22 cellular contexts compared by ENCODE assay signal in genomic region chr2:130848518-130849210, GRCh38. TPM values are rescaled to one million over a fixed set of nuclear protein-coding genes. Genes with fewer than 3 reads are reported as not detected.
DNase-seq lines count a peak whose midpoint lies in the region; ATAC-seq and TF ChIP-seq lines count a peak whose summit lies in the region.
"Had no signal": no experiment of that assay in that cellular context is flagged by ENCODE, and none has a peak within 500 bp of the region (broad histone marks: within the 10 kb centered on the region; RNA-seq: fewer than 3 reads in every experiment).

No MANE protein-coding gene starts in this region.

- H4K20me1 ChIP-seq in OCI-LY3 (ENCODE audit: insufficient read depth, low read length), result no peaks in the 10 kb centered on the region
- H4K20me1 ChIP-seq in osteoblast (ENCODE audit: insufficient read depth, low read length), result no peaks in the 10 kb centered on the region

- no peak overlapping the region for H3K4me2 ChIP-seq in OCI-LY3 (ENCODE audit: low read length)
- H3K4me2 ChIP-seq in osteoblast (ENCODE audit: insufficient read depth, low read length), result no peak overlapping the region
- H3K4me2 ChIP-seq: KMS-11 had no signal

- H3K36me3 ChIP-seq in OCI-LY3 (replicated peaks; ENCODE audit: low read depth, low read length), result no peaks in the 10 kb centered on the region
- H3K36me3 ChIP-seq in osteoblast (ENCODE audit: insufficient read depth, low read length), result no peaks in the 10 kb centered on the region
- H3K36me3 ChIP-seq: SJSA1 had no signal

- no peaks in the 10 kb centered on the region for H3K4me1 Mint-ChIP-seq in chondrocyte (ENCODE audit: low read depth)

- H3K4me3 ChIP-seq in right cardiac atrium (ENCODE audit: low read length) (no peak overlapping the region), OCI-LY3 (ENCODE audit: low read length) (no peak overlapping the region), osteoblast (ENCODE audit: insufficient read depth, low read length) (no peak overlapping the region)
- H3K4me3 ChIP-seq: SJSA1 had no signal

- no peak overlapping the region for H3K27ac Mint-ChIP-seq in chondrocyte (ENCODE audit: unreplicated experiment)
- H3K27ac Mint-ChIP-seq: CD4-positive, alpha-beta T cell had no signal

- H3K27me3 ChIP-seq in right cardiac atrium (ENCODE audit: control insufficient read depth, insufficient read depth) (no peaks in the 10 kb centered on the region), OCI-LY3 (ENCODE audit: low read depth, low read length) (no peaks in the 10 kb centered on the region), osteoblast (ENCODE audit: insufficient read depth, low read length) (no peaks in the 10 kb centered on the region)
- H3K27me3 ChIP-seq: SJSA1 had no signal

- no peak for ATAC-seq in right cardiac atrium
- ATAC-seq in left cardiac atrium, result no peak
- no peak for ATAC-seq in HG02885 (IDR thresholded peaks at IDR 0.05; ENCODE audit: poor library complexity, unreplicated experiment)

- H3K4me1 ChIP-seq in right cardiac atrium (ENCODE audit: control insufficient read depth, insufficient read depth, low read length), result no peaks in the 10 kb centered on the region
- no peaks in the 10 kb centered on the region for H3K4me1 ChIP-seq in OCI-LY3 (ENCODE audit: low read length)
- H3K4me1 ChIP-seq in osteoblast (ENCODE audit: insufficient read depth, low read length), result no peaks in the 10 kb centered on the region
- H3K4me1 ChIP-seq: SJSA1 had no signal

- 80% methylated on average over 12 of the region's 12 CpGs for WGBS in right cardiac atrium

- H3K36me3 Mint-ChIP-seq in chondrocyte (ENCODE audit: low read depth), result no peaks in the 10 kb centered on the region

- H3K9ac ChIP-seq in OCI-LY3 (ENCODE audit: low read length), result no peak overlapping the region
- H3K9ac ChIP-seq: KMS-11 had no signal

- H3K9me3 Mint-ChIP-seq in chondrocyte (ENCODE audit: low read depth), result no peaks in the 10 kb centered on the region
- H3K9me3 Mint-ChIP-seq: CD4-positive, alpha-beta T cell; H9 had no signal

- H2AFZ ChIP-seq in OCI-LY3 (ENCODE audit: low read depth, low read length) (no peak overlapping the region), osteoblast (ENCODE audit: low read length) (no peak overlapping the region)

- H3K4me3 Mint-ChIP-seq in chondrocyte (ENCODE audit: unreplicated experiment), result no peak overlapping the region
- H3K4me3 Mint-ChIP-seq: CD4-positive, alpha-beta T cell; H9 had no signal

- intact Hi-C loops in right cardiac atrium (cut with DNase I) (no loop called here), left cardiac atrium (cut with DNase I) (no loop called here)

- peak; percentile 12; the same call in 1 of the 2 replicates for TF ChIP-seq CTCF in OCI-LY3 (IDR thresholded peaks at IDR 0.05; ENCODE audit: low read depth, low read length)
- TF ChIP-seq CTCF in chondrocyte (IDR thresholded peaks at IDR 0.05), result no peak
- TF ChIP-seq CTCF in osteoblast (IDR thresholded peaks at IDR 0.05; ENCODE audit: extremely low read depth, low read depth, low read length), result no peak

- H3K79me2 ChIP-seq in OCI-LY3 (ENCODE audit: low read length) (no peaks in the 10 kb centered on the region), osteoblast (ENCODE audit: insufficient read depth, low read length) (no peaks in the 10 kb centered on the region)

- no peaks in the 10 kb centered on the region for H3K9me3 ChIP-seq in right cardiac atrium (ENCODE audit: control insufficient read depth, low read length)
- no peaks in the 10 kb centered on the region for H3K9me3 ChIP-seq in OCI-LY3 (ENCODE audit: insufficient read depth, low read length)
- H3K9me3 ChIP-seq in osteoblast (ENCODE audit: low read depth, low read length), result no peaks in the 10 kb centered on the region
- H3K9me3 ChIP-seq: SJSA1 had no signal

- DNase-seq in right cardiac atrium (peak in 2 of 3 donors; percentile 27 to 36), left cardiac atrium (no peak), chondrocyte (ENCODE audit: low spot score) (peak; percentile 70), osteoblast (ENCODE audit: insufficient read length, low spot score, missing footprints) (peak; percentile 87), NCI-H1048 (lab: John Stamatoyannopoulos, UW) (no peak)
- no peak for DNase-seq in activated CD4-positive, CD25-positive, alpha-beta regulatory T cell (lab: John Stamatoyannopoulos, UW)
- DNase-seq: 8988T; CD4-positive, alpha-beta T cell; H9; IMR-90; NCI-H1092 treated with DMSO at 0.1 percent for 48 hours; NCI-H1436; NCI-H187; NCI-H2081 treated with DMSO at 0.1 percent for 48 hours; NCI-H2171; NCI-H226; NCI-H510A; NCI-H69 had no signal

- H3K27ac ChIP-seq in right cardiac atrium (ENCODE audit: low read length), result no peak overlapping the region
- no peak overlapping the region for H3K27ac ChIP-seq in OCI-LY3 (ENCODE audit: low read length)
- no peak overlapping the region for H3K27ac ChIP-seq in osteoblast (ENCODE audit: low read depth, low read length)
- H3K27ac ChIP-seq: KMS-11, SJSA1 had no signal

- peaks cover 11% of the 10 kb centered on the region for H3K27me3 Mint-ChIP-seq in chondrocyte (ENCODE audit: low read depth)

RNA-seq across cellular contexts. Expression of gene ARHGEF4, which starts 11.9 kb away (rescaled TPM):
- total RNA-seq in right cardiac atrium (1 to 10 TPM; 1.8 to 5.2 (median 2.9) TPM), left cardiac atrium (1 to 10 TPM; 3.9 to 8.3 TPM), chondrocyte (6.3 to 12.3 TPM (median 10.6 TPM) in 3 replicates), osteoblast (3.6 and 7.7 TPM in 2 replicates)
- polyA plus RNA-seq in right cardiac atrium, result 2.8 TPM

Comparison
In these comparisons a context has a peak if more than half of its experiments do, and no peak if none do; other contexts are left out.
1. DNase-seq: peak in right cardiac atrium (2 of 3), chondrocyte (single experiment) and osteoblast (single experiment); none in left cardiac atrium (single experiment), activated CD4-positive, CD25-positive, alpha-beta regulatory T cell (0 of 4) and NCI-H1048 (single experiment).